In genomic region chr10:104574470-104575213, GRCh38 we compare ENCODE assay signal across 1 cellular context.
TF ChIP-seq lines count a peak whose summit lies in the region.

No MANE protein-coding gene starts in this region.

TF ChIP-seq in liver, 16 proteins besides CTCF, POLR2A, EP300 and RAD21 (continued from another document):
- TF ChIP-seq REST (IDR thresholded peaks at IDR 0.05), result no peak
- TF ChIP-seq RXRA (IDR thresholded peaks at IDR 0.05), result no peak
- TF ChIP-seq ATF3 (IDR thresholded peaks at IDR 0.05), result no peak
- no peak for TF ChIP-seq YY1 (IDR thresholded peaks at IDR 0.05)
- peak; percentile 32 for TF ChIP-seq HNF4G (IDR thresholded peaks at IDR 0.05)
- peak; percentile 77 to 82 for TF ChIP-seq HNF4A (conservative IDR thresholded peaks at IDR 0.05)
- no peak for TF ChIP-seq EGR1 (IDR thresholded peaks at IDR 0.05; ENCODE audit: low read depth in 2 of 2)
- TF ChIP-seq JUND (IDR thresholded peaks at IDR 0.05), result peak in 1 of 2 donors; percentile 67
- no peak for TF ChIP-seq TAF1 (conservative IDR thresholded peaks at IDR 0.05)
- no peak for TF ChIP-seq FOXA2 (IDR thresholded peaks at IDR 0.05)
- TF ChIP-seq SP1 (IDR thresholded peaks at IDR 0.05), result peak; percentile 44
- no peak for TF ChIP-seq ZBTB33 (IDR thresholded peaks at IDR 0.05)
